1 cellular context compared by ENCODE assay signal in genomic region chr2:181468313-181468712, GRCh38.
TF ChIP-seq lines count a peak whose summit lies in the region.

No MANE protein-coding gene starts in this region.

TF ChIP-seq in GM12878, 131 proteins besides CTCF, POLR2A, EP300 and RAD21 (continued from another document):
- TF ChIP-seq, protein P1, sequence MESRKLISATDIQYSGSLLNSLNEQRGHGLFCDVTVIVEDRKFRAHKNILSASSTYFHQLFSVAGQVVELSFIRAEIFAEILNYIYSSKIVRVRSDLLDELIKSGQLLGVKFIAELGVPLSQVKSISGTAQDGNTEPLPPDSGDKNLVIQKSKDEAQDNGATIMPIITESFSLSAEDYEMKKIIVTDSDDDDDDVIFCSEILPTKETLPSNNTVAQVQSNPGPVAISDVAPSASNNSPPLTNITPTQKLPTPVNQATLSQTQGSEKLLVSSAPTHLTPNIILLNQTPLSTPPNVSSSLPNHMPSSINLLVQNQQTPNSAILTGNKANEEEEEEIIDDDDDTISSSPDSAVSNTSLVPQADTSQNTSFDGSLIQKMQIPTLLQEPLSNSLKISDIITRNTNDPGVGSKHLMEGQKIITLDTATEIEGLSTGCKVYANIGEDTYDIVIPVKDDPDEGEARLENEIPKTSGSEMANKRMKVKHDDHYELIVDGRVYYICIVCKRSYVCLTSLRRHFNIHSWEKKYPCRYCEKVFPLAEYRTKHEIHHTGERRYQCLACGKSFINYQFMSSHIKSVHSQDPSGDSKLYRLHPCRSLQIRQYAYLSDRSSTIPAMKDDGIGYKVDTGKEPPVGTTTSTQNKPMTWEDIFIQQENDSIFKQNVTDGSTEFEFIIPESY (IDR thresholded peaks at IDR 0.05) = no peak
- TF ChIP-seq CHD1 (IDR thresholded peaks at IDR 0.05; ENCODE audit: low read depth, low read length) = no peak
- no peak for TF ChIP-seq BACH1 (IDR thresholded peaks at IDR 0.05; ENCODE audit: borderline replicate concordance)
TF ChIP-seq in GM12878: peak in this region for 0.
